In the genomic region with DNA sequence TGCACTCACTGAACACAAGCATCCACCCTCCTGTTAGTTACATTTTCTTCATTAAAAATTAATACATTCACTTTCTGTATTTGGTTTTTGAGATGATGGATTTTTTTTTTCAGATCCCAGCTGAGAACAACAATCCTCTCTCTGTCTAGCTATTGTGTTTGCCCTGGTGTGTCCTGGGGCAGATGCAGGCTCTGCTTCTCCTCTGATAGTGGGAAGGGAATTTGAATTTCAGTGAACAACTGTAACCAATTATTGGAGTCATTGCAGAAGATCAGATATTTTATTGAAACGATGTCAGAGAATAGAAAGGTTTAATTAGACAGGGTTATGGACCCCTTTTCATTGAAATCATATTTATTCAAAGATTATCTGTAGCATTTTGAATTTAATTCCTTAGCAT, we compare ENCODE assay signal across 26 cellular contexts. TPM values are rescaled to one million over a fixed set of nuclear protein-coding genes. Genes with fewer than 3 reads are reported as not detected.
DNase-seq lines count a peak whose midpoint lies in the region; ATAC-seq, FAIRE-seq and TF ChIP-seq lines count a peak whose summit lies in the region.
"Had no signal": no experiment of that assay in that cellular context is flagged by ENCODE, and none has a peak within 500 bp of the region (broad histone marks: within the 10 kb centered on the region; RNA-seq: fewer than 3 reads in every experiment).

No MANE protein-coding gene starts in this region.

- H3K56ac ChIP-seq in H1 (replicated peaks; ENCODE audit: insufficient read length, low read depth, low read length) = no peak overlapping the region

- TF ChIP-seq POLR2A in A549 (IDR thresholded peaks at IDR 0.05; ENCODE audit: low read length) = no peak
- no peak for TF ChIP-seq POLR2A in H1 (IDR thresholded peaks at IDR 0.05; ENCODE audit: control extremely low read depth in 1 of 2, low read depth in 2 of 2, low read length in 2 of 2)

- no peaks in the 10 kb centered on the region; a peak in 1 of 7 replicates for H3K27me3 ChIP-seq in H1 (replicated peaks in 1 of 4; ENCODE audit: control insufficient read depth in 3 of 4, extremely low read depth in 1 of 4, insufficient read depth in 3 of 4, low read length in 3 of 4)
- no peaks in the 10 kb centered on the region for H3K27me3 ChIP-seq in small intestine (ENCODE audit: control insufficient read depth in 2 of 2, insufficient read depth in 2 of 2, low read length in 2 of 2)
- H3K27me3 ChIP-seq: BE2C; BLaER1 treated with 17β-estradiol and CSF1 and Interleukin-3, amounts not matched to agents 10 nM and 100 nM had no signal

- no peak overlapping the region for H2BK5ac ChIP-seq in H1 (ENCODE audit: low read depth, low read length)

- ATAC-seq in A549 = no peak
- no peak for ATAC-seq in SK-N-SH treated with all-trans-retinoic acid at 6 μM for 48 hours
- no peak for ATAC-seq in GM19351 (IDR thresholded peaks at IDR 0.05; ENCODE audit: unreplicated experiment)
- ATAC-seq in HG03280 (IDR thresholded peaks at IDR 0.05; ENCODE audit: unreplicated experiment) = no peak
- ATAC-seq: GM12878, HCT116 had no signal

- H3K4me2 ChIP-seq in A549 (no peak overlapping the region), H1 (ENCODE audit: insufficient read depth in 1 of 2, low read depth in 2 of 2, low read length in 2 of 2) (no peak overlapping the region)
- H3K4me2 ChIP-seq: BLaER1 treated with 17β-estradiol and CSF1 and Interleukin-3, amounts not matched to agents 10 nM and 100 nM had no signal

- FAIRE-seq in A549 (lab: Jason Lieb, UNC) = no peak
- no peak for FAIRE-seq in H1 (lab: Jason Lieb, UNC)
- no peak for FAIRE-seq in small intestine (lab: Jason Lieb, UNC)
- FAIRE-seq: A204.1, D721Med, GM12878, GM19239 had no signal

- CTCF ChIA-PET in A549 (lab: Yijun Ruan, JAX) (interaction anchor here (1.2 to 7.5 kb wide), 7 partner anchors 10 to 452 kb away, joined by 3 to 89 read pairs (median 5); no protein-coding TSS in a partner anchor), H1 (lab: Charles Lee; ENCODE audit: partially characterized antibody) (interaction anchor here (0.9 to 1.7 kb wide), 3 partner anchors 9 to 423 kb away, joined by 4 to 5 read pairs (median 4); no protein-coding TSS in a partner anchor)

- WGBS in A549 (ENCODE audit: missing lambda C conversion rate) = 28% methylated on average over 1 of the region's 1 CpG
- WGBS in H1 (ENCODE audit: extremely low coverage in 1 of 2, insufficient coverage in 1 of 2, insufficient read length in 1 of 2, insufficient replicate concordance in 2 of 2, low coverage in 1 of 2, low lambda C conversion rate in 2 of 2, missing lambda C conversion rate in 1 of 2), 2 experiments = 83% methylated on average over 1 of the region's 1 CpG; no CpG with 5 or more reads in 1 of the 2 experiments
- 17 to 39% (median 27%) methylated on average over 1 of the region's 1 CpG for WGBS in small intestine, 3 donors

- H2AFZ ChIP-seq in H1 (ENCODE audit: low read length) = no peak overlapping the region
- H2AFZ ChIP-seq: GM23248 had no signal

- no peak for DNase-seq in A549 (ENCODE audit: low read depth in 1 of 2, low spot score in 1 of 2)
- DNase-seq in H1 (ENCODE audit: low read depth in 1 of 2, low spot score in 2 of 2) = no peak
- DNase-seq in foreskin melanocyte = peak; percentile 31
- DNase-seq in small intestine = no peak
- DNase-seq: ACHN; AML-193; BE2C; CD4-positive, alpha-beta T cell; CD8-positive, alpha-beta memory T cell; DMS 273 treated with DMSO at 0.1 percent for 48 hours; DMS79; EL; GDM1; GM23248; H9 had no signal

- H4K8ac ChIP-seq in H1 (ENCODE audit: extremely low read depth, insufficient read depth, low read length) = no peak overlapping the region

- no peak for TF ChIP-seq RAD21 in A549 (conservative IDR thresholded peaks at IDR 0.05 in 1 of 2, IDR thresholded peaks at IDR 0.05 in 1 of 2)
- no peak for TF ChIP-seq RAD21 in H1 (IDR thresholded peaks at IDR 0.05 in 1 of 2, conservative IDR thresholded peaks at IDR 0.05 in 1 of 2; ENCODE audit: low read depth in 2 of 2, low read length in 2 of 2)

- H3K4me3 ChIP-seq in A549 (no peak overlapping the region), H1 (ENCODE audit: extremely low read depth in 1 of 4, insufficient read depth in 2 of 4, low read depth in 3 of 4, low read length in 4 of 4) (no peak overlapping the region), small intestine (ENCODE audit: low read depth in 1 of 2, low read length in 2 of 2) (no peak overlapping the region)
- H3K4me3 ChIP-seq: BLaER1 treated with 17β-estradiol and CSF1 and Interleukin-3, amounts not matched to agents 10 nM and 100 nM; GM12878; GM23248 had no signal

- H3K4ac ChIP-seq in H1 (replicated peaks; ENCODE audit: insufficient read length, low read depth, low read length) = no peak overlapping the region

- no peak overlapping the region for H3K9ac ChIP-seq in H1 (replicated peaks in 1 of 4; ENCODE audit: extremely low read depth in 1 of 4, low read depth in 3 of 4, low read length in 3 of 4)
- H3K9ac ChIP-seq: BLaER1 treated with 17β-estradiol and CSF1 and Interleukin-3, amounts not matched to agents 10 nM and 100 nM; GM23248 had no signal

- POLR2A ChIA-PET in A549 (lab: Yijun Ruan, JAX) (no interaction called here), H1 (lab: Charles Lee; ENCODE audit: partially characterized antibody) (no interaction called here)

- H3K79me2 ChIP-seq in H1 (ENCODE audit: control insufficient read depth in 1 of 2, insufficient read depth in 2 of 2, low read length in 2 of 2) = no peaks in the 10 kb centered on the region

- H3K79me1 ChIP-seq in H1 (ENCODE audit: low read depth, low read length) = no peaks in the 10 kb centered on the region

- no peaks in the 10 kb centered on the region for H4K20me1 ChIP-seq in H1 (replicated peaks in 1 of 2; ENCODE audit: control insufficient read depth in 1 of 2, insufficient read depth in 2 of 2, low read length in 2 of 2)
- H4K20me1 ChIP-seq: BLaER1 treated with 17β-estradiol and CSF1 and Interleukin-3, amounts not matched to agents 10 nM and 100 nM had no signal

- H2BK120ac ChIP-seq in H1 (replicated peaks; ENCODE audit: low read depth, low read length) = no peak overlapping the region

- peak overlapping the region; percentile 49 to 51; a peak in 3 of 6 replicates for H3K27ac ChIP-seq in A549
- no peak overlapping the region for H3K27ac ChIP-seq in H1 (ENCODE audit: low read depth, low read length)
- H3K27ac ChIP-seq in small intestine (ENCODE audit: low read depth in 1 of 2, low read length in 1 of 2) = no peak overlapping the region
- H3K27ac ChIP-seq: 22Rv1, GM23248 had no signal

- H2BK15ac ChIP-seq in H1 (ENCODE audit: low read length) = no peak overlapping the region

- H3K36me3 ChIP-seq in H1 (ENCODE audit: control insufficient read depth in 2 of 4, insufficient read depth in 4 of 4, low read length in 3 of 4) (no peaks in the 10 kb centered on the region), small intestine (ENCODE audit: control insufficient read depth in 2 of 2, insufficient read depth in 2 of 2, low read length in 2 of 2) (no peaks in the 10 kb centered on the region)
- H3K36me3 ChIP-seq: BE2C; BLaER1 treated with 17β-estradiol and CSF1 and Interleukin-3, amounts not matched to agents 10 nM and 100 nM had no signal

- TF ChIP-seq EP300 in A549 (IDR thresholded peaks at IDR 0.05) = no peak
- TF ChIP-seq EP300 in H1 (IDR thresholded peaks at IDR 0.05; ENCODE audit: borderline replicate concordance in 1 of 2, low read depth in 2 of 2, low read length in 2 of 2) = no peak

- no peak overlapping the region for H4K5ac ChIP-seq in H1 (ENCODE audit: insufficient read length, low read depth, low read length)

- H4K91ac ChIP-seq in H1 (replicated peaks; ENCODE audit: insufficient read length, low read length) = no peak overlapping the region

- H2AK5ac ChIP-seq in H1 (ENCODE audit: low read depth, low read length) = no peak overlapping the region

- H3K23ac ChIP-seq in H1 (ENCODE audit: insufficient read length) = no peak overlapping the region

- H3K9me3 ChIP-seq in A549 (peaks cover 12% of the 10 kb centered on the region; the same call in 2 of the 3 replicates), H1 (ENCODE audit: insufficient read depth in 2 of 2, low read depth in 1 of 2, low read length in 1 of 2) (no peaks in the 10 kb centered on the region), small intestine (ENCODE audit: control insufficient read depth, low read depth) (no peaks in the 10 kb centered on the region)
- H3K9me3 ChIP-seq: BE2C had no signal

- H3K4me1 ChIP-seq in A549 = peaks cover 21% of the 10 kb centered on the region
- H3K4me1 ChIP-seq in H1 (replicated peaks in 1 of 4; ENCODE audit: control insufficient read depth in 3 of 4, insufficient read depth in 4 of 4, low read length in 3 of 4) = peaks cover 0 to 3% (median 1%) of the 10 kb centered on the region in 4 experiments; a peak in 3 of 7 replicates
- no peaks in the 10 kb centered on the region for H3K4me1 ChIP-seq in small intestine (ENCODE audit: control insufficient read depth in 2 of 2, insufficient read depth in 1 of 2, low read depth in 1 of 2, low read length in 1 of 2)
- H3K4me1 ChIP-seq: BE2C had no signal

- no peak overlapping the region for H3K14ac ChIP-seq in H1 (ENCODE audit: insufficient read length)

- 0 out of 2 replicates have a peak overlapping the region, but pooled peaks have one; percentile 32 for H2BK20ac ChIP-seq in H1 (ENCODE audit: low read length)

- H3K23me2 ChIP-seq in H1 (ENCODE audit: low read depth, low read length) = no peaks in the 10 kb centered on the region

- TF ChIP-seq CTCF in A549 (IDR thresholded peaks at IDR 0.05) (no peak), H1 (IDR thresholded peaks at IDR 0.05; ENCODE audit: control extremely low read depth in 1 of 3, insufficient read depth in 1 of 3, low read depth in 1 of 3, low read length in 3 of 3) (no peak)

- no peak overlapping the region for H2BK12ac ChIP-seq in H1 (ENCODE audit: low read depth, low read length)

- no peak overlapping the region for H3K18ac ChIP-seq in H1 (ENCODE audit: extremely low read depth, low read length)

RNA-seq across cellular contexts. Expression of a gene that starts 33.1 kb away (rescaled TPM):
- polyA plus RNA-seq in A549 (2011; rRNA removed) (0.03 and 0.07 TPM in 2 replicates), A549 (2017; fragmentation: RNase III; extraction: RNeasy Plus Mini Kit Qiagen cat#74134 plus additional on column Dnase treatment) (not detected in 3 replicates), H1 (2011; rRNA removed) (0.24 and 0.33 TPM in 2 replicates), small intestine (under 1 TPM in 1 of 3 donors, not detected in 2; 0.36 TPM)
- under 0.01 TPM in 1 of 2 replicates, not detected in the other for polyA plus RNA-seq in A549 (2012; cell fraction: cytosol; rRNA removed)
- polyA plus RNA-seq in A549 (2012; cell fraction: nucleus; rRNA removed) = not detected in 2 replicates
- polyA minus RNA-seq in A549 (2011; rRNA and poly(A)+ RNA removed) = 0.08 TPM in 1 of 2 replicates, not detected in the other
- total RNA-seq in H1 (2021; fragmentation: NEBNext Ultra II Directional; extraction: Animal tissue kit (Norgen Biotek cat#: 25700)) = 0.46 and 3.4 TPM in 2 replicates
- 0.36 TPM for polyA plus RNA-seq in H1 (2011; cell fraction: cytosol; rRNA removed)
- polyA plus RNA-seq in H1 (2011; cell fraction: nucleus; rRNA removed) = 0.87 TPM
- 0.55 to 2.1 TPM (median 0.91 TPM) in 4 replicates for polyA plus RNA-seq in H1 (2012, experiment 1 of 2)
- polyA plus RNA-seq in H1 (2012, experiment 2 of 2) = 0.08 TPM
- 0.53 TPM for polyA plus RNA-seq in H1 (2013, experiment 1 of 2)
- polyA plus RNA-seq in H1 (2013, experiment 2 of 2) = 0.48 TPM
- polyA minus RNA-seq in H1 (2011; rRNA and poly(A)+ RNA removed) = 0.79 and 1.1 TPM in 2 replicates
- 0.95 TPM for polyA minus RNA-seq in H1 (2011; cell fraction: cytosol; rRNA and poly(A)+ RNA removed)
- 1.9 TPM for polyA minus RNA-seq in H1 (2011; cell fraction: nucleus; rRNA and poly(A)+ RNA removed)
- total RNA-seq: CD4-positive, alpha-beta T cell; CD8-positive, alpha-beta memory T cell; GM23248 had no signal
- polyA plus RNA-seq: CD14-positive monocyte had no signal

Comparison
In these comparisons a context has a peak if more than half of its experiments do, and no peak if none do; other contexts are left out.
1. H3K27ac ChIP-seq: peak in A549 (2 of 2); none in H1 (single experiment) and small intestine (0 of 2).